ENCODE assay signal across 20 cellular contexts in genomic region chr13:40394304-40394983, GRCh38.
"Had no signal": no experiment of that assay in that cellular context is flagged by ENCODE, and none has a peak within 500 bp of the region (broad histone marks: within the 10 kb centered on the region; RNA-seq: fewer than 3 reads in every experiment).

No MANE protein-coding gene starts in this region.

- H3K36me3 ChIP-seq: cardiac muscle cell, left ventricle myocardium inferior, neutrophil, transverse colon had no signal

- H3K27ac ChIP-seq: cardiac muscle cell, coronary artery, left ventricle myocardium inferior, neutrophil, transverse colon had no signal

- H3K9me3 ChIP-seq: left ventricle myocardium inferior, neutrophil, transverse colon had no signal

- FAIRE-seq: astrocyte had no signal

- ATAC-seq: activated T-helper 17 cell treated with anti-CD3 and anti-CD28 coated beads, Interleukin-2, amount 50 U/mL, for 72 hours; naive thymus-derived CD8-positive, alpha-beta T cell; stimulated activated naive B cell treated with anti-CD40 and anti-IgM and Interleukin-4, amounts not matched to agents 10 μg/mL and 1 μg/mL and 100 μg/mL, for 72 hours; WTC11 had no signal

- H3K27me3 ChIP-seq: cardiac muscle cell, transverse colon had no signal

- DNase-seq: activated CD4-positive, alpha-beta T cell treated with anti-CD3 and anti-CD28 coated beads for 4 hours; activated naive CD4-positive, alpha-beta T cell treated with anti-CD3 and anti-CD28 coated beads for 36 hours; activated T-cell treated with anti-CD3 and anti-CD28 coated beads for 4 hours; effector CD4-positive, alpha-beta T cell; islet precursor cell; left ventricle myocardium inferior; naive thymus-derived CD8-positive, alpha-beta T cell; posterior cingulate gyrus; retina; stimulated activated CD4-positive, alpha-beta T cell treated with anti-CD3 and anti-CD28 coated beads, Interleukin-2, amount 100 ng/mL, for 48 hours; stimulated activated naive B cell treated with anti-CD40 and anti-IgM and Interleukin-4, amounts not matched to agents 10 μg/mL and 1 μg/mL and 100 μg/mL, for 72 hours; substantia nigra; T-helper 2 cell; transverse colon had no signal

- H3K4me1 ChIP-seq: left ventricle myocardium inferior, transverse colon had no signal

- H3K4me3 ChIP-seq: cardiac muscle cell, coronary artery, left ventricle myocardium inferior, transverse colon had no signal
